Comparison of ENCODE assay signal across 1 cellular context in genomic region chr10:94320285-94320914, GRCh38.
TF ChIP-seq lines count a peak whose summit lies in the region.

No MANE protein-coding gene starts in this region.

TF ChIP-seq in HepG2, 621 proteins besides CTCF, POLR2A, EP300 and RAD21 (continued from another document):
- TF ChIP-seq MXD1 (CRISPR knock-in tag; IDR thresholded peaks at IDR 0.05) (no peak), ZNF7 (CRISPR knock-in tag; IDR thresholded peaks at IDR 0.05) (no peak), NFE2 (CRISPR knock-in tag; IDR thresholded peaks at IDR 0.05) (no peak), PHF20 (CRISPR knock-in tag; IDR thresholded peaks at IDR 0.05) (no peak), ZBTB39 (CRISPR knock-in tag; IDR thresholded peaks at IDR 0.05) (no peak), GZF1 (CRISPR knock-in tag; IDR thresholded peaks at IDR 0.05) (no peak), ZNF430 (CRISPR knock-in tag; IDR thresholded peaks at IDR 0.05) (no peak), ZBTB42 (CRISPR knock-in tag; IDR thresholded peaks at IDR 0.05) (no peak), POLR2AphosphoS2 (IDR thresholded peaks at IDR 0.05; ENCODE audit: low read depth, low read length) (no peak), BRCA1 (CRISPR knock-in tag; IDR thresholded peaks at IDR 0.05) (no peak), ZNF234 (CRISPR knock-in tag; conservative IDR thresholded peaks at IDR 0.05) (no peak), ZNF205 (CRISPR knock-in tag; IDR thresholded peaks at IDR 0.05) (no peak), EHMT2 (IDR thresholded peaks at IDR 0.05; ENCODE audit: borderline replicate concordance, low read depth, low read length) (no peak), ZNF441 (CRISPR knock-in tag; IDR thresholded peaks at IDR 0.05; ENCODE audit: borderline replicate concordance) (no peak)
- TF ChIP-seq, protein P1, sequence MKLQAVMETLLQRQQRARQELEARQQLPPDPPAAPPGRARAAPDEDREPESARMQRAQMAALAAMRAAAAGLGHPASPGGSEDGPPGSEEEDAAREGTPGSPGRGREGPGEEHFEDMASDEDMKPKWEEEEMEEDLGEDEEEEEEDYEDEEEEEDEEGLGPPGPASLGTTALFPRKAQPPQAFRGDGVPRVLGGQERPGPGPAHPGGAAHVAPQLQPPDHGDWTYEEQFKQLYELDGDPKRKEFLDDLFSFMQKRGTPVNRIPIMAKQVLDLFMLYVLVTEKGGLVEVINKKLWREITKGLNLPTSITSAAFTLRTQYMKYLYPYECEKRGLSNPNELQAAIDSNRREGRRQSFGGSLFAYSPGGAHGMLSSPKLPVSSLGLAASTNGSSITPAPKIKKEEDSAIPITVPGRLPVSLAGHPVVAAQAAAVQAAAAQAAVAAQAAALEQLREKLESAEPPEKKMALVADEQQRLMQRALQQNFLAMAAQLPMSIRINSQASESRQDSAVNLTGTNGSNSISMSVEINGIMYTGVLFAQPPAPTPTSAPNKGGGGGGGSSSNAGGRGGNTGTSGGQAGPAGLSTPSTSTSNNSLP (IDR thresholded peaks at IDR 0.05; ENCODE audit: low read depth, low read length) = peak; percentile 19; the same call in 1 of the 2 replicates
- TF ChIP-seq, protein P2, sequence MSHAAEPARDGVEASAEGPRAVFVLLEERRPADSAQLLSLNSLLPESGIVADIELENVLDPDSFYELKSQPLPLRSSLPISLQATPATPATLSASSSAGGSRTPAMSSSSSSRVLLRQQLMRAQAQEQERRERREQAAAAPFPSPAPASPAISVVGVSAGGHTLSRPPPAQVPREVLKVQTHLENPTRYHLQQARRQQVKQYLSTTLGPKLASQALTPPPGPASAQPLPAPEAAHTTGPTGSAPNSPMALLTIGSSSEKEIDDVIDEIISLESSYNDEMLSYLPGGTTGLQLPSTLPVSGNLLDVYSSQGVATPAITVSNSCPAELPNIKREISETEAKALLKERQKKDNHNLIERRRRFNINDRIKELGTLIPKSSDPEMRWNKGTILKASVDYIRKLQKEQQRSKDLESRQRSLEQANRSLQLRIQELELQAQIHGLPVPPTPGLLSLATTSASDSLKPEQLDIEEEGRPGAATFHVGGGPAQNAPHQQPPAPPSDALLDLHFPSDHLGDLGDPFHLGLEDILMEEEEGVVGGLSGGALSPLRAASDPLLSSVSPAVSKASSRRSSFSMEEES (CRISPR knock-in tag; IDR thresholded peaks at IDR 0.05) = no peak
- TF ChIP-seq, protein P3, sequence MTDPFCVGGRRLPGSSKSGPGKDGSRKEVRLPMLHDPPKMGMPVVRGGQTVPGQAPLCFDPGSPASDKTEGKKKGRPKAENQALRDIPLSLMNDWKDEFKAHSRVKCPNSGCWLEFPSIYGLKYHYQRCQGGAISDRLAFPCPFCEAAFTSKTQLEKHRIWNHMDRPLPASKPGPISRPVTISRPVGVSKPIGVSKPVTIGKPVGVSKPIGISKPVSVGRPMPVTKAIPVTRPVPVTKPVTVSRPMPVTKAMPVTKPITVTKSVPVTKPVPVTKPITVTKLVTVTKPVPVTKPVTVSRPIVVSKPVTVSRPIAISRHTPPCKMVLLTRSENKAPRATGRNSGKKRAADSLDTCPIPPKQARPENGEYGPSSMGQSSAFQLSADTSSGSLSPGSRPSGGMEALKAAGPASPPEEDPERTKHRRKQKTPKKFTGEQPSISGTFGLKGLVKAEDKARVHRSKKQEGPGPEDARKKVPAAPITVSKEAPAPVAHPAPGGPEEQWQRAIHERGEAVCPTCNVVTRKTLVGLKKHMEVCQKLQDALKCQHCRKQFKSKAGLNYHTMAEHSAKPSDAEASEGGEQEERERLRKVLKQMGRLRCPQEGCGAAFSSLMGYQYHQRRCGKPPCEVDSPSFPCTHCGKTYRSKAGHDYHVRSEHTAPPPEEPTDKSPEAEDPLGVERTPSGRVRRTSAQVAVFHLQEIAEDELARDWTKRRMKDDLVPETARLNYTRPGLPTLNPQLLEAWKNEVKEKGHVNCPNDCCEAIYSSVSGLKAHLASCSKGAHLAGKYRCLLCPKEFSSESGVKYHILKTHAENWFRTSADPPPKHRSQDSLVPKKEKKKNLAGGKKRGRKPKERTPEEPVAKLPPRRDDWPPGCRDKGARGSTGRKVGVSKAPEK (CRISPR knock-in tag; IDR thresholded peaks at IDR 0.05; ENCODE audit: borderline replicate concordance) = no peak
